In the genomic region with DNA sequence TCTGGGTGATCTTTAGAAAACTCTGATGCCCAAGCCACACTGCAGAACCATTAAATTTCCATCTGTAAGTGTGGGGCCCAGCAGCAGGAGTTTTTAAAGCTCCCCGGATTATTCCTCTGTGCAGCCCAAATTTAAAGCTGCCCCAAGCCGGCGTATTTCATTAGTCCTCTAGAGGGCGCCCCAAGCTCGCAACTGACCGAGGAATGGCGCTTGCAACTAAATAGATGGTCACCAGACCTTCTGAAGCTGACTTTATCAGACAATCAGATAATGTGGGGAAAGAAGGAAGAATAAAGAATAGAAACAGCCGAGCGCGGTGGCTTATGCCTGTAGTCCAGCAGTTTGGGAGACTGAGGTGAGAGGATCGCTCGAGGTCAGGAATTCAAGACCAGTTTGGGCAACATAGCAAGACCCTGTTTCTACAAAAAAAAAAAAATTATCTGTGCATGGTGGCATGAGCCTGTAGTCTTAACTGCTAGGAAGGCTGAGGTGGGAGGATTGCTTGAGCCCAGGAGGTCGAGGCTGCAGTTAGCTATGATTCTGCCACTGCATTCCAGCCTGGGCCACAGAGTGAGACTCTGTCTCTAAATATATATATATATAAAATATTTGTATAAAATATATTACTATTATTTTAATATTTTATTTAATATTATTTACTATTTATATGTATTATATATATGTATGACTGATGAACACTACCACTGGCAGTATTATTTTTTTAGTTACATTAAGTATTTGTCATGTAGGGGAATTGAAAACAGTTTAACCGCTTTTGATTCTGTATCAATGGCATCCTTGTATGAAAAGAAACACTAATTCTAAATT, we compare ENCODE assay signal across 7 cellular contexts.
A peak's percentile ranks its signal among the peaks of the same experiment; 100 is the strongest.
DNase-seq lines count a peak whose midpoint lies in the region; ATAC-seq and TF ChIP-seq lines count a peak whose summit lies in the region.

No MANE protein-coding gene starts in this region.

- H2AFZ ChIP-seq in parathyroid adenoma = no peak overlapping the region

- DNase-seq in GM06990 (ENCODE audit: extremely low read depth, insufficient read length) (peak; percentile 3), NCI-H748 treated with DMSO at 0.1 percent for 48 hours (lab: John Stamatoyannopoulos, UW) (peak; percentile 82), fibroblast of the conjunctiva (ENCODE audit: low read depth) (peak; percentile 17)
- peak; percentile 20 for DNase-seq in activated T-cell treated with anti-CD3 and anti-CD28 coated beads, Interleukin-2, amount 50 U/mL, for 1 hour

- H3K36me3 ChIP-seq in GM06990 (ENCODE audit: control insufficient read depth, insufficient read depth, low read length) (no peaks in the 10 kb centered on the region), parathyroid adenoma (ENCODE audit: control insufficient read depth, insufficient read depth, low read length) (no peaks in the 10 kb centered on the region)

- no peak for TF ChIP-seq POLR2A in GM18505 (IDR thresholded peaks at IDR 0.05; ENCODE audit: borderline replicate concordance, extremely low read depth, insufficient read depth, insufficient read length)

- peak; percentile 88 for TF ChIP-seq CTCF in GM06990 (IDR thresholded peaks at IDR 0.05; ENCODE audit: insufficient read depth, low read length, poor library complexity, severe bottlenecking)
- TF ChIP-seq CTCF in parathyroid adenoma (IDR thresholded peaks at IDR 0.05) = peak; percentile 83

- no peaks in the 10 kb centered on the region for H3K79me2 ChIP-seq in parathyroid adenoma

- no peaks in the 10 kb centered on the region for H3K4me1 ChIP-seq in parathyroid adenoma

- H3K9me3 ChIP-seq in parathyroid adenoma (ENCODE audit: control insufficient read depth, low read length) = no peaks in the 10 kb centered on the region

- peak; percentile 50 for ATAC-seq in HG03469 (IDR thresholded peaks at IDR 0.05; ENCODE audit: unreplicated experiment)
- no peak for ATAC-seq in GM18505 (IDR thresholded peaks at IDR 0.05; ENCODE audit: unreplicated experiment)

- H3K9ac ChIP-seq in parathyroid adenoma = no peak overlapping the region

- H3K4me3 ChIP-seq in GM06990 (replicated peaks; ENCODE audit: low read depth, low read length) = no peak overlapping the region
- H3K4me3 ChIP-seq in parathyroid adenoma (ENCODE audit: low read depth, low read length) = no peak overlapping the region

- no peak overlapping the region for H3K27ac ChIP-seq in parathyroid adenoma

- H3K27me3 ChIP-seq in GM06990 (replicated peaks; ENCODE audit: control insufficient read depth, insufficient read depth, low read length) = no peaks in the 10 kb centered on the region
- no peaks in the 10 kb centered on the region for H3K27me3 ChIP-seq in parathyroid adenoma (ENCODE audit: control insufficient read depth, insufficient read depth, low read length)

- H3K4me2 ChIP-seq in parathyroid adenoma (ENCODE audit: low read length) = no peak overlapping the region

Comparison
In these comparisons a context has a peak if more than half of its experiments do, and no peak if none do; other contexts are left out.
1. DNase-seq: peak in every context shown above with its lines; median percentile 82 in NCI-H748 treated with DMSO at 0.1 percent for 48 hours; 20 in activated T-cell treated with anti-CD3 and anti-CD28 coated beads, Interleukin-2, amount 50 U/mL, for 1 hour; 17 in fibroblast of the conjunctiva; 3 in GM06990.